In the genomic region with DNA sequence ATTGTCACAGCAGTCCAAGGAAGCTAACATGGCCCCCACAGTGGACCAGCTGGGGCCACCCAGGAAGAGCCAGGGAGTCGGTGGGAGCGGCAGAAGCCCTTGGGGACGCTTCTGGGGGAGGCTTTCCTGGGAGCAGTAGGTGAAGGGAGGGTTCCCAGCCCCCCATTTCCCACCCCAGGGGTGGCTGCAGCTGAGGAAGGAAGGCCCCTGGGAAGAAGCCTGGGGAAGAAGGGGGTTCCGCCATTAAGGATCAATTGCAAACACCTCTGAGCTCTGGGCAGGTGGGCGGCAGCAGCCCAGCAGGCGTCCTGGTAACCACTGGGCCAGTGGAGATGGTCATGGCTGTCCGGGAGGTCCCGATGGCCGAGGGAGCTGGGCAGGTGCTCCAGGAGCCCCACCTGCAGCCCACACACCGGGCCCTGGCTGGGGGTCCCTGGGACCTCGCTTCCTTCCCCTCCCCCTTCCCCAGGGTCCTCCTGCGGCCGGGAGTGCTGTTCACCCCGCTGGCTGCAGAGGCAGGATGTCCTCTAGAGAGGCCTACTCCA, we compare ENCODE assay signal across 14 cellular contexts. TPM values are rescaled to one million over a fixed set of nuclear protein-coding genes. Genes with fewer than 3 reads are reported as not detected.
DNase-seq lines count a peak whose midpoint lies in the region; ATAC-seq, FAIRE-seq and TF ChIP-seq lines count a peak whose summit lies in the region.
"Had no signal": no experiment of that assay in that cellular context is flagged by ENCODE, and none has a peak within 500 bp of the region (broad histone marks: within the 10 kb centered on the region; RNA-seq: fewer than 3 reads in every experiment).

No MANE protein-coding gene starts in this region.

- DNase-seq in activated B cell treated with CpG ODN at 0.5 μM for 24 hours (no peak), prostate gland (ENCODE audit: low spot score) (no peak), urothelium cell line (ENCODE audit: low spot score) (no peak), Calu3 (no peak), esophagus squamous epithelium (lab: John Stamatoyannopoulos, UW) (no peak)
- DNase-seq: ACHN; CD4-positive, alpha-beta T cell; NCI-H1417 treated with DMSO at 0.1 percent for 48 hours; Peyer's patch; SW 1271 had no signal

- H3K4me1 ChIP-seq in BLaER1 (peaks cover 80% of the 10 kb centered on the region), HEK293 (ENCODE audit: control insufficient read depth, insufficient read depth, low read length) (no peaks in the 10 kb centered on the region; the same call in 1 of the 2 replicates), prostate gland (replicated peaks) (peaks cover 7% of the 10 kb centered on the region), esophagus squamous epithelium (peaks cover 0 to 8% (median 0%) of the 10 kb centered on the region in 3 donors)

- no TSS peak for BruUV-seq in Calu3 (replicated peaks; lab: Mats Ljungman, UMichigan)

- peak overlapping the region; percentile 91 for H3K4me2 ChIP-seq in BLaER1
- H3K4me2 ChIP-seq: KMS-11 had no signal

- H3K27me3 ChIP-seq in BLaER1 (no peaks in the 10 kb centered on the region), prostate gland (replicated peaks; ENCODE audit: insufficient read depth) (no peaks in the 10 kb centered on the region), esophagus squamous epithelium (peaks cover 0 to 56% (median 0%) of the 10 kb centered on the region in 4 donors)
- H3K27me3 ChIP-seq: Peyer's patch had no signal

- no peak for FAIRE-seq in urothelium cell line (lab: Jason Lieb, UNC)

- peak overlapping the region; percentile 24 for H3K27ac Mint-ChIP-seq in activated B cell treated with CpG ODN at 0.5 μM for 24 hours
- no peak overlapping the region for H3K27ac Mint-ChIP-seq in Calu3 (ENCODE audit: unreplicated experiment)
- H3K27ac Mint-ChIP-seq: CD4-positive, alpha-beta T cell had no signal

- ATAC-seq in activated B cell treated with CpG ODN at 0.5 μM for 24 hours (ENCODE audit: low read depth): no peak

- H3K36me3 ChIP-seq in BLaER1 (peaks cover 4% of the 10 kb centered on the region; the same call in 1 of the 2 replicates), HEK293 (ENCODE audit: control insufficient read depth in 2 of 2, insufficient read depth in 1 of 2, low read length in 2 of 2) (no peaks in the 10 kb centered on the region), prostate gland (no peaks in the 10 kb centered on the region), esophagus squamous epithelium (no peaks in the 10 kb centered on the region)
- H3K36me3 ChIP-seq: Peyer's patch had no signal

- TF ChIP-seq POLR2A in prostate gland (IDR thresholded peaks at IDR 0.05) (no peak), esophagus squamous epithelium (IDR thresholded peaks at IDR 0.05) (no peak)

- H3K4me3 ChIP-seq in BLaER1: peak overlapping the region; percentile 61
- no peak overlapping the region for H3K4me3 ChIP-seq in HEK293 (ENCODE audit: low read depth, low read length)
- no peak overlapping the region for H3K4me3 ChIP-seq in prostate gland
- H3K4me3 ChIP-seq in esophagus squamous epithelium: no peak overlapping the region
- H3K4me3 ChIP-seq: Peyer's patch had no signal

- H3K9me3 ChIP-seq in BLaER1 (no peaks in the 10 kb centered on the region), HEK293 (ENCODE audit: control insufficient read depth, insufficient read depth, low read depth, low read length) (no peaks in the 10 kb centered on the region), prostate gland (no peaks in the 10 kb centered on the region), esophagus squamous epithelium (no peaks in the 10 kb centered on the region)
- H3K9me3 ChIP-seq: Peyer's patch had no signal

- POLR2A ChIA-PET in HEK293 (lab: Yijun Ruan, JAX) (interaction anchor here (1.4 kb wide), 1 partner anchor 10 kb away, joined by 4 read pairs; a partner anchor contains a TSS), activated B cell treated with CpG ODN at 0.5 μM for 24 hours (lab: Charles Lee) (interaction anchor here (0.8 to 1.7 kb wide), 2 partner anchors 9 to 62 kb away, joined by 3 to 7 read pairs; a partner anchor contains a TSS)

- no peaks in the 10 kb centered on the region for H3K36me3 Mint-ChIP-seq in activated B cell treated with CpG ODN at 0.5 μM for 24 hours (ENCODE audit: low read depth)
- peaks cover 6% of the 10 kb centered on the region for H3K36me3 Mint-ChIP-seq in Calu3 (ENCODE audit: insufficient read depth, unreplicated experiment)

- TF ChIP-seq CTCF in HEK293 (tag by site-specific recombination; IDR thresholded peaks at IDR 0.05) (no peak), activated B cell treated with CpG ODN at 0.5 μM for 24 hours (IDR thresholded peaks at IDR 0.05) (no peak), prostate gland (IDR thresholded peaks at IDR 0.05) (no peak), Calu3 (IDR thresholded peaks at IDR 0.05; ENCODE audit: unreplicated experiment) (no peak), esophagus squamous epithelium (IDR thresholded peaks at IDR 0.05) (no peak)

- H3K4me3 Mint-ChIP-seq in activated B cell treated with CpG ODN at 0.5 μM for 24 hours (no peak overlapping the region), Calu3 (ENCODE audit: low read depth, unreplicated experiment) (no peak overlapping the region)
- H3K4me3 Mint-ChIP-seq: CD4-positive, alpha-beta T cell had no signal

- H4K20me1 ChIP-seq in BLaER1: no peaks in the 10 kb centered on the region

- H3K9me3 Mint-ChIP-seq in activated B cell treated with CpG ODN at 0.5 μM for 24 hours (no peaks in the 10 kb centered on the region), Calu3 (ENCODE audit: low read depth, unreplicated experiment) (no peaks in the 10 kb centered on the region)
- H3K9me3 Mint-ChIP-seq: CD4-positive, alpha-beta T cell had no signal

- H3K4me1 Mint-ChIP-seq in activated B cell treated with CpG ODN at 0.5 μM for 24 hours (peaks cover 4% of the 10 kb centered on the region), Calu3 (ENCODE audit: low read depth, unreplicated experiment) (no peaks in the 10 kb centered on the region)

- no peaks in the 10 kb centered on the region for H3K27me3 Mint-ChIP-seq in activated B cell treated with CpG ODN at 0.5 μM for 24 hours
- peaks cover 44% of the 10 kb centered on the region for H3K27me3 Mint-ChIP-seq in Calu3 (ENCODE audit: unreplicated experiment)
- H3K27me3 Mint-ChIP-seq: CD4-positive, alpha-beta T cell had no signal

- intact Hi-C loops in activated B cell treated with CpG ODN at 0.5 μM for 24 hours (cut with micrococcal nuclease): no loop called here
- intact Hi-C loops in prostate gland (cut with DNase I): no loop called here
- intact Hi-C loops in Calu3 (cut with micrococcal nuclease; ENCODE audit: unreplicated experiment): no loop called here
- intact Hi-C loops in esophagus squamous epithelium (cut with DNase I): no loop called here

- CTCF ChIA-PET in HEK293 (lab: Yijun Ruan, JAX): no interaction called here
- CTCF ChIA-PET in activated B cell treated with CpG ODN at 0.5 μM for 24 hours (lab: Charles Lee): interaction anchor here (1.2 kb wide), 1 partner anchor 108 kb away, joined by 3 read pairs; no protein-coding TSS in a partner anchor
- CTCF ChIA-PET in Calu3 (lab: Charles Lee): interaction anchor here (0.6 kb wide), 1 partner anchor 139 kb away, joined by 5 read pairs; no protein-coding TSS in a partner anchor

- H3K27ac ChIP-seq in BLaER1: peak overlapping the region; percentile 85
- no peak overlapping the region for H3K27ac ChIP-seq in HEK293 (ENCODE audit: extremely low read depth, low read depth, low read length)
- H3K27ac ChIP-seq in prostate gland: peak overlapping the region; percentile 68 to 71
- H3K27ac ChIP-seq in esophagus squamous epithelium: no peak overlapping the region
- H3K27ac ChIP-seq: KMS-11, Peyer's patch had no signal

- 64% methylated on average over 14 of the region's 14 CpGs for WGBS in prostate gland
- WGBS in esophagus squamous epithelium, 2 donors: no CpG with 5 or more reads among the region's 14 CpGs

- H3K9ac ChIP-seq in BLaER1: peak overlapping the region; percentile 74
- H3K9ac ChIP-seq: KMS-11 had no signal

TF ChIP-seq in HEK293, 187 proteins besides CTCF, POLR2A, EP300 and RAD21:
- TF ChIP-seq GLIS2 (tag by site-specific recombination; IDR thresholded peaks at IDR 0.05) (peak; percentile 36; the same call in 1 of the 2 replicates), ZIC2 (tag by site-specific recombination; IDR thresholded peaks at IDR 0.05) (peak; percentile 76), ZNF624 (tag by site-specific recombination; IDR thresholded peaks at IDR 0.05) (no peak), TRIM28 (IDR thresholded peaks at IDR 0.05; ENCODE audit: borderline replicate concordance, low read length) (no peak), GLIS1 (tag by site-specific recombination; IDR thresholded peaks at IDR 0.05) (peak; percentile 39)

RNA-seq across cellular contexts. Expression of a gene that starts 0.6 kb away (rescaled TPM):
- total RNA-seq in activated B cell treated with CpG ODN at 0.5 μM for 24 hours (0.24 and 0.33 TPM in 2 replicates), prostate gland (10 to 100 TPM; 26.0 to 45.2 TPM), Calu3 (2022) (not detected in 2 replicates), esophagus squamous epithelium (not detected)
- total RNA-seq: H4, Peyer's patch had no signal

RNA-seq across cellular contexts. Expression of a gene that starts 9.7 kb away (rescaled TPM):
- 15.4 and 18.2 TPM in 2 replicates for total RNA-seq in activated B cell treated with CpG ODN at 0.5 μM for 24 hours
- total RNA-seq in prostate gland: 10 to 100 TPM; 12.3 to 24.0 TPM
- total RNA-seq in Calu3 (2022): 16.6 and 23.4 TPM in 2 replicates
- total RNA-seq in esophagus squamous epithelium: 10 to 100 TPM; 14.7 to 22.6 (median 19.7) TPM

RNA-seq across cellular contexts. Expression of a gene that starts 14.1 kb away (rescaled TPM):
- total RNA-seq in activated B cell treated with CpG ODN at 0.5 μM for 24 hours (5.1 and 6.7 TPM in 2 replicates), prostate gland (1 to 10 TPM in 1 of 2 donors, not detected in 1; 5.7 TPM), Calu3 (2022) (3.2 and 6.1 TPM in 2 replicates), esophagus squamous epithelium (under 1 TPM in 1 of 4 donors, not detected in 3; 0.95 TPM)
- total RNA-seq: H4 had no signal

RNA-seq across cellular contexts. Expression of a gene that starts 15.8 kb away (rescaled TPM):
- total RNA-seq in activated B cell treated with CpG ODN at 0.5 μM for 24 hours (42.1 and 70.7 TPM in 2 replicates), prostate gland (10 to 100 TPM; 32.6 to 96.7 TPM), Calu3 (2022) (35.5 TPM in 2 replicates), esophagus squamous epithelium (10 to 100 TPM in 2 of 4 donors, 1 to 10 TPM in 2; 5.9 to 17.2 (median 10.6) TPM)

RNA-seq across cellular contexts. Expression of a gene that starts 44.5 kb away (rescaled TPM):
- total RNA-seq in activated B cell treated with CpG ODN at 0.5 μM for 24 hours (127 and 144 TPM in 2 replicates), prostate gland (100 to 1,000 TPM in 1 of 2 donors, 10 to 100 TPM in 1; 51.9 to 108 TPM), Calu3 (2022) (117 and 122 TPM in 2 replicates), esophagus squamous epithelium (10 to 100 TPM; 21.5 to 41.2 (median 33.6) TPM)

Comparison
In these comparisons a context has a peak if more than half of its experiments do, and no peak if none do; other contexts are left out.
1. H3K27ac ChIP-seq: peak in BLaER1 (single experiment) and prostate gland (2 of 2); none in HEK293 (single experiment) and esophagus squamous epithelium (0 of 4).
2. RNA of a gene that starts 0.6 kb away (total RNA-seq): 26.0 to 45.2 TPM in prostate gland; 0.24 to 0.33 TPM in activated B cell treated with CpG ODN at 0.5 μM for 24 hours, not detected in Calu3 and not detected in esophagus squamous epithelium; every median in the first group is over 10 times any median in the second.